ENCODE assay signal across 20 cellular contexts in the genomic region with DNA sequence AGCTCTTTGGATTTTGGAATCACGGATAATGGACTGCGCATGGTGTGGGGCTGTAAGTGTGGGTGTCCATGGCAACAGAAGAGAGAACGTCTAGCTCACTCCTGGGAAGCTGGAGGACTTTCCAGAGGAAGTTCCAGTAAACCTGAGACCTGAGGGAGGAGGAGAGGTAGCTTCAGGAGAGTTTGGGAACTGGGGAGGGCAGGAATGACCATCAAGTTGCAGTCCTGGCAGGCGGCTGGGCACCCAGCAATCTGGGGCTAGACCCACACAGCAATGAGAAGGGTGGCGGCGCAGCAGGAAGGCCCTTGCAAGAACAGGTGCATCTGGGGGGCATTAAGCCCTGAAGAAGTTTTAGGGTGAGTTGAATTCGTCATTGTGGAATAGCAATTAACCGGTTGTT.
"Had no signal": no experiment of that assay in that cellular context is flagged by ENCODE, and none has a peak within 500 bp of the region (broad histone marks: within the 10 kb centered on the region; RNA-seq: fewer than 3 reads in every experiment).

No MANE protein-coding gene starts in this region.

- H3K27me3 Mint-ChIP-seq: naive B cell; stimulated activated memory B cell treated with anti-CD40 and anti-IgM and Interleukin-4, amounts not matched to agents 10 μg/mL and 1 μg/mL and 100 μg/mL, for 72 hours; stimulated activated naive CD8-positive, alpha-beta T cell treated with anti-CD3 and anti-CD28 coated beads, Interleukin-15, amount 100 ng/mL, for 72 hours had no signal

- H3K27ac Mint-ChIP-seq: mesothelial cell of epicardium; natural killer cell; nephron progenitor cell; stimulated activated memory B cell treated with anti-CD40 and anti-IgM and Interleukin-4, amounts not matched to agents 10 μg/mL and 1 μg/mL and 100 μg/mL, for 72 hours; stimulated activated naive CD8-positive, alpha-beta T cell treated with anti-CD3 and anti-CD28 coated beads, Interleukin-15, amount 100 ng/mL, for 72 hours; type B pancreatic cell had no signal

- H3K4me3 Mint-ChIP-seq: mesothelial cell of epicardium; naive B cell; natural killer cell; nephron progenitor cell; stimulated activated memory B cell treated with anti-CD40 and anti-IgM and Interleukin-4, amounts not matched to agents 10 μg/mL and 1 μg/mL and 100 μg/mL, for 72 hours; stimulated activated naive CD8-positive, alpha-beta T cell treated with anti-CD3 and anti-CD28 coated beads, Interleukin-15, amount 100 ng/mL, for 72 hours; type B pancreatic cell had no signal

- DNase-seq: hippocampal formation; left ventricle myocardium inferior; mesendoderm; naive B cell; natural killer cell; nephron progenitor cell; pancreas; retina; right cardiac atrium; stimulated activated CD4-positive, alpha-beta T cell treated with anti-CD3 and anti-CD28 coated beads, Interleukin-12 subunit alpha, Interleukin-12 subunit beta, amount 100 ng/mL, for 4 hours; stimulated activated CD4-positive, alpha-beta T cell treated with anti-CD3 and anti-CD28 coated beads, Interleukin-15, amount 100 ng/mL, for 24 hours; stimulated activated CD4-positive, alpha-beta T cell treated with anti-CD3 and anti-CD28 coated beads, Interleukin-4, amount 100 ng/mL, for 24 hours; stimulated activated CD8-positive, alpha-beta memory T cell treated with anti-CD3 and anti-CD28 coated beads, Interleukin-4, amount 100 ng/mL, for 48 hours; stimulated activated naive CD4-positive, alpha-beta T cell treated with Interleukin-2 at 50 U/mL for 16 hours; stimulated activated naive CD8-positive, alpha-beta T cell treated with anti-CD3 and anti-CD28 coated beads, Interleukin-15, amount 100 ng/mL, for 72 hours; substantia nigra; uterus had no signal

- H3K4me1 Mint-ChIP-seq: naive B cell; stimulated activated memory B cell treated with anti-CD40 and anti-IgM and Interleukin-4, amounts not matched to agents 10 μg/mL and 1 μg/mL and 100 μg/mL, for 72 hours; stimulated activated naive CD8-positive, alpha-beta T cell treated with anti-CD3 and anti-CD28 coated beads, Interleukin-15, amount 100 ng/mL, for 72 hours had no signal

- H3K9me3 Mint-ChIP-seq: mesothelial cell of epicardium; naive B cell; natural killer cell; nephron progenitor cell; stimulated activated memory B cell treated with anti-CD40 and anti-IgM and Interleukin-4, amounts not matched to agents 10 μg/mL and 1 μg/mL and 100 μg/mL, for 72 hours; stimulated activated naive CD8-positive, alpha-beta T cell treated with anti-CD3 and anti-CD28 coated beads, Interleukin-15, amount 100 ng/mL, for 72 hours; type B pancreatic cell had no signal

- H3K36me3 Mint-ChIP-seq: mesothelial cell of epicardium, naive B cell, natural killer cell, type B pancreatic cell had no signal
